11 cellular contexts compared by ENCODE assay signal in genomic region chr6:137414599-137414998, GRCh38.
DNase-seq lines count a peak whose midpoint lies in the region; ATAC-seq and TF ChIP-seq lines count a peak whose summit lies in the region.
"Had no signal": no experiment of that assay in that cellular context is flagged by ENCODE, and none has a peak within 500 bp of the region (broad histone marks: within the 10 kb centered on the region; RNA-seq: fewer than 3 reads in every experiment).

No MANE protein-coding gene starts in this region.

- in situ Hi-C loops in transverse colon (cut with MboI; ENCODE audit: low pct_ligation_motif_present in 1 of 4, low pct_unique_long_range_greater_than_20kb in 1 of 4, low sequenced_read_pairs in 3 of 4) = no loop called here

- no peaks in the 10 kb centered on the region for H3K27me3 Mint-ChIP-seq in activated naive CD8-positive, alpha-beta T cell
- peaks cover 4% of the 10 kb centered on the region for H3K27me3 Mint-ChIP-seq in activated naive CD8-positive, alpha-beta T cell treated with anti-CD3 and anti-CD28 coated beads for 36 hours
- peaks cover 19% of the 10 kb centered on the region for H3K27me3 Mint-ChIP-seq in dendritic cell treated with granulocyte-macrophage colony-stimulating factor and Interleukin-4, amounts not matched to agents 40 ng/mL and 50 ng/mL, for 4 days

- H3K27ac Mint-ChIP-seq in activated naive CD8-positive, alpha-beta T cell = no peak overlapping the region
- H3K27ac Mint-ChIP-seq in activated naive CD8-positive, alpha-beta T cell treated with anti-CD3 and anti-CD28 coated beads for 36 hours = no peak overlapping the region
- H3K27ac Mint-ChIP-seq in dendritic cell treated with granulocyte-macrophage colony-stimulating factor and Interleukin-4, amounts not matched to agents 40 ng/mL and 50 ng/mL, for 4 days = no peak overlapping the region

- ATAC-seq in mucosa of descending colon (peak; percentile 30), HG02973 (IDR thresholded peaks at IDR 0.05; ENCODE audit: unreplicated experiment) (no peak), GM19328 (IDR thresholded peaks at IDR 0.05; ENCODE audit: unreplicated experiment) (no peak)

- no peak for TF ChIP-seq EP300 in transverse colon (IDR thresholded peaks at IDR 0.05; ENCODE audit: low read depth)

- no peak overlapping the region for H3K27ac ChIP-seq in transverse colon

- no peak for DNase-seq in activated naive CD8-positive, alpha-beta T cell treated with anti-CD3 and anti-CD28 coated beads for 36 hours
- DNase-seq in mucosa of descending colon = no peak
- DNase-seq in transverse colon = no peak
- no peak for DNase-seq in middle frontal gyrus (ENCODE audit: extremely low spot score, low spot score)
- DNase-seq: BE2C, cerebellar nuclear complex, NCI-H146 had no signal

- peaks cover 11% of the 10 kb centered on the region for H3K4me1 Mint-ChIP-seq in activated naive CD8-positive, alpha-beta T cell (ENCODE audit: low read depth)
- H3K4me1 Mint-ChIP-seq in activated naive CD8-positive, alpha-beta T cell treated with anti-CD3 and anti-CD28 coated beads for 36 hours = peaks cover 10% of the 10 kb centered on the region
- H3K4me1 Mint-ChIP-seq in dendritic cell treated with granulocyte-macrophage colony-stimulating factor and Interleukin-4, amounts not matched to agents 40 ng/mL and 50 ng/mL, for 4 days (ENCODE audit: low read depth) = peaks cover 14% of the 10 kb centered on the region

- TF ChIP-seq CTCF in mucosa of descending colon (IDR thresholded peaks at IDR 0.05) (no peak), transverse colon (IDR thresholded peaks at IDR 0.05) (no peak)

- no peak overlapping the region for H3K4me3 ChIP-seq in mucosa of descending colon
- H3K4me3 ChIP-seq in transverse colon = peak overlapping the region in 3 of 4 donors; percentile 26 to 54 (median 31)

- peak overlapping the region; percentile 86 for H3K4me3 Mint-ChIP-seq in activated naive CD8-positive, alpha-beta T cell
- no peak overlapping the region for H3K4me3 Mint-ChIP-seq in activated naive CD8-positive, alpha-beta T cell treated with anti-CD3 and anti-CD28 coated beads for 36 hours
- H3K4me3 Mint-ChIP-seq in dendritic cell treated with granulocyte-macrophage colony-stimulating factor and Interleukin-4, amounts not matched to agents 40 ng/mL and 50 ng/mL, for 4 days = peak overlapping the region; percentile 78

- no peaks in the 10 kb centered on the region for H3K9me3 ChIP-seq in mucosa of descending colon
- H3K9me3 ChIP-seq in transverse colon = no peaks in the 10 kb centered on the region
- H3K9me3 ChIP-seq: BE2C had no signal

- TF ChIP-seq POLR2A in transverse colon (IDR thresholded peaks at IDR 0.05) = no peak

- peaks cover 9% of the 10 kb centered on the region for H3K27me3 ChIP-seq in transverse colon
- H3K27me3 ChIP-seq: BE2C had no signal

- H3K36me3 ChIP-seq in mucosa of descending colon (ENCODE audit: low read depth) (no peaks in the 10 kb centered on the region), transverse colon (no peaks in the 10 kb centered on the region)
- H3K36me3 ChIP-seq: BE2C had no signal

- whole genome bisulfite sequencing in transverse colon (ENCODE audit: low coverage in 1 of 2), 2 donors = 33 to 59% methylated on average over 4 to 7 of the region's 7 CpGs

- H3K36me3 Mint-ChIP-seq in activated naive CD8-positive, alpha-beta T cell = no peaks in the 10 kb centered on the region
- no peaks in the 10 kb centered on the region for H3K36me3 Mint-ChIP-seq in activated naive CD8-positive, alpha-beta T cell treated with anti-CD3 and anti-CD28 coated beads for 36 hours
- H3K36me3 Mint-ChIP-seq in dendritic cell treated with granulocyte-macrophage colony-stimulating factor and Interleukin-4, amounts not matched to agents 40 ng/mL and 50 ng/mL, for 4 days (ENCODE audit: low read depth) = no peaks in the 10 kb centered on the region

- H3K4me1 ChIP-seq in mucosa of descending colon (ENCODE audit: low read depth) = peaks cover 5% of the 10 kb centered on the region
- peaks cover 0 to 7% (median 0%) of the 10 kb centered on the region in 4 donors for H3K4me1 ChIP-seq in transverse colon
- H3K4me1 ChIP-seq: BE2C had no signal

- no peaks in the 10 kb centered on the region for H3K9me3 Mint-ChIP-seq in activated naive CD8-positive, alpha-beta T cell (ENCODE audit: low read depth)
- H3K9me3 Mint-ChIP-seq in activated naive CD8-positive, alpha-beta T cell treated with anti-CD3 and anti-CD28 coated beads for 36 hours = no peaks in the 10 kb centered on the region
- H3K9me3 Mint-ChIP-seq in dendritic cell treated with granulocyte-macrophage colony-stimulating factor and Interleukin-4, amounts not matched to agents 40 ng/mL and 50 ng/mL, for 4 days = no peaks in the 10 kb centered on the region

- intact Hi-C loops in dendritic cell treated with granulocyte-macrophage colony-stimulating factor and Interleukin-4, amounts not matched to agents 40 ng/mL and 50 ng/mL, for 4 days (cut with micrococcal nuclease) = loop anchor here (2.0 kb wide), 1 partner anchor 144 kb away; no protein-coding TSS in a partner anchor
- intact Hi-C loops in mucosa of descending colon (cut with DNase I, micrococcal nuclease) (no loop called here), transverse colon (cut with DNase I; ENCODE audit: low total_unique reads) (no loop called here)
